9 cellular contexts compared by ENCODE assay signal in genomic region chr5:115626444-115626823, GRCh38. TPM values are rescaled to one million over a fixed set of nuclear protein-coding genes. Genes with fewer than 3 reads are reported as not detected.
DNase-seq lines count a peak whose midpoint lies in the region; ATAC-seq and TF ChIP-seq lines count a peak whose summit lies in the region.
"Had no signal": no experiment of that assay in that cellular context is flagged by ENCODE, and none has a peak within 500 bp of the region (broad histone marks: within the 10 kb centered on the region; RNA-seq: fewer than 3 reads in every experiment).

No MANE protein-coding gene starts in this region.

- intact Hi-C loops in ascending aorta (cut with DNase I) = loop anchor here (2.0 to 5.0 kb wide), 6 partner anchors 82 to 456 kb away; partner anchors contain the start of genes AP3S1, ATG12 and FEM1C

- under 1% methylated on average over 9 of the region's 9 CpGs for WGBS in suprapubic skin

- H3K27me3 ChIP-seq in ascending aorta (no peaks in the 10 kb centered on the region), suprapubic skin (no peaks in the 10 kb centered on the region)

- ATAC-seq in GM19455 (IDR thresholded peaks at IDR 0.05; ENCODE audit: unreplicated experiment) = peak; percentile 40
- ATAC-seq in HG03457 (IDR thresholded peaks at IDR 0.05; ENCODE audit: unreplicated experiment) = peak; percentile 19

- no peaks in the 10 kb centered on the region for H3K9me3 ChIP-seq in ascending aorta
- H3K9me3 ChIP-seq in suprapubic skin = no peaks in the 10 kb centered on the region

- peak overlapping the region; percentile 60 to 79 for H3K4me3 ChIP-seq in ascending aorta
- H3K4me3 ChIP-seq in suprapubic skin = peak overlapping the region; percentile 84

- H3K36me3 ChIP-seq in ascending aorta (no peaks in the 10 kb centered on the region), suprapubic skin (no peaks in the 10 kb centered on the region)

- H3K27ac ChIP-seq in C4-2B = peak overlapping the region; percentile 94
- peak overlapping the region; percentile 82 for H3K27ac ChIP-seq in ascending aorta
- peak overlapping the region; percentile 68 for H3K27ac ChIP-seq in suprapubic skin

- H3K4me1 ChIP-seq in ascending aorta (peaks cover 0 to 22% of the 10 kb centered on the region in 2 donors), suprapubic skin (peaks cover 39% of the 10 kb centered on the region)

- no peak for TF ChIP-seq CTCF in C4-2B (conservative IDR thresholded peaks at IDR 0.05)
- TF ChIP-seq CTCF in ascending aorta (IDR thresholded peaks at IDR 0.05) = no peak
- no peak for TF ChIP-seq CTCF in suprapubic skin (IDR thresholded peaks at IDR 0.05)

- peak in 1 of 2 donors; percentile 29 for TF ChIP-seq POLR2A in suprapubic skin (IDR thresholded peaks at IDR 0.05)

- TF ChIP-seq EP300 in suprapubic skin (IDR thresholded peaks at IDR 0.05) = no peak

- DNase-seq in ascending aorta (ENCODE audit: low spot score in 2 of 2) (no peak), iris pigment epithelial cell (ENCODE audit: low read depth) (peak; percentile 72), suprapubic skin (ENCODE audit: low spot score in 2 of 2) (no peak), OCI-M2 (lab: John Stamatoyannopoulos, UW; ENCODE audit: unreplicated experiment) (no peak), AG08395 (ENCODE audit: low spot score) (no peak)

RNA-seq across cellular contexts. Expression of gene TMED7, which starts 0.6 kb away (rescaled TPM):
- total RNA-seq in ascending aorta = 52.0 TPM
- 10 to 100 TPM; 57.7 to 83.4 (median 71.7) TPM for total RNA-seq in suprapubic skin

RNA-seq across cellular contexts. Expression of gene TICAM2, which starts 24.2 kb away (rescaled TPM):
- total RNA-seq in ascending aorta = 0.53 TPM
- total RNA-seq in suprapubic skin = under 1 TPM in 2 of 4 donors, not detected in 2; 0.25 to 0.48 TPM
- total RNA-seq: NCI-H460 had no signal
